Comparison of ENCODE assay signal across 12 cellular contexts in the genomic region with DNA sequence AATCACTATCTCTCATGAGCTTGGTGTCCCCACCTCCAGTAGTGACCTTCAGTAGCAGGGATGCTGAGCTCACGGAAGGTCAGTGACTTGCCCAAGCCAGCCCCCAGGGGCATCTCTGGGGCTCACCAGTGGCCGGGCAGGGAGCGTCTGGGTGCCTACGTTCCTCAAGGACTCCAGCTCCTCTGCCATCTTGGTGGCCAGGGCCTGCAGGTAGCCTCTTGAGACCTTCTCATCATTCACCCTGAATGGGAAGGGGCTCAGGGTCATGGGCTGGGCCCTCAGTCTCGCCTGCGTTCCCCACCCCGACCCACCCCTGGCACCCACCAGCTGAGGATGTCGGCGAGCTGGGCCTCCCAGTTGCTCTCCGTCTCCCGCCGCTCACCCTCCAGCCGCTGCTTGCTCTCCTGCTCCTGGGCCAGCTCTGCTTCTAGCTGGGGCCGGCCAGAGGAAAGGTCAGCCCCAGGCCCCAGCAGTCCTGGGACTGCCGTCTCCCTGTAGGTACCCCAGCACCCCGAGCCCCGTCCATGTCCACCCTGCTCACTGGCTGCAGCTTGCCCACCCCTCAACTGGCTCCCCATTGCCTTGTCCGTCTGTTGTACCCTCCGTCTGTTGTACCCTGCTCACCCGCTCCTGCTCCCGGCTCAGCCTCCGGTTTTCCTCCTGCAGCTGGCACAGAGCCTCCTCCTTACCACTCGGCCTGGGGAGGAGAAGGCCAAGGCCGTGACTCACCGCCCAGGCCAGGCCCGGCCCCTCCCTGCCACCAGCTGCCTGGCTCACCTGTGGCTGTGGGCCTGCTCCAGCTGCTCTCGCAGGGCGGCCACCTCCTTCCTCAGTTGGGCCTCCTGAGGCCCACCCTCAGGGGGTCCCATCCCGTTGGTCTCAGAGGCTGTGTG. TPM values are rescaled to one million over a fixed set of nuclear protein-coding genes. Genes with fewer than 3 reads are reported as not detected.
DNase-seq lines count a peak whose midpoint lies in the region; ATAC-seq, FAIRE-seq and TF ChIP-seq lines count a peak whose summit lies in the region.
"Had no signal": no experiment of that assay in that cellular context is flagged by ENCODE, and none has a peak within 500 bp of the region (broad histone marks: within the 10 kb centered on the region; RNA-seq: fewer than 3 reads in every experiment).

No MANE protein-coding gene starts in this region.

- no peaks in the 10 kb centered on the region for H3K9me1 ChIP-seq in keratinocyte (ENCODE audit: control insufficient read depth, extremely low read depth, insufficient read depth, low read length)

- H4K20me1 ChIP-seq in keratinocyte (ENCODE audit: control insufficient read depth, extremely low read depth, insufficient read depth, low read length), result no peaks in the 10 kb centered on the region

- DNase-seq in left cardiac atrium, result peak; percentile 50
- DNase-seq in left ventricle myocardium superior, result no peak
- peak; percentile 49 for DNase-seq in SW480 (ENCODE audit: low spot score)
- DNase-seq in keratinocyte (ENCODE audit: low read depth, low spot score), result no peak
- no peak for DNase-seq in stimulated activated effector memory CD8-positive, alpha-beta T cell treated with anti-CD3 and anti-CD28 coated beads, Interleukin-12 subunit alpha, Interleukin-12 subunit beta, amount 100 ng/mL, for 72 hours (ENCODE audit: low spot score in 2 of 2)
- no peak for DNase-seq in SKM-1 treated with dmso at 0.1 percent for 144 hours (lab: John Stamatoyannopoulos, UW; ENCODE audit: unreplicated experiment)
- no peak for DNase-seq in NCI-H2029 (lab: John Stamatoyannopoulos, UW)
- DNase-seq: naive B cell, NCI-H524, sigmoid colon had no signal

- H3K27me3 ChIP-seq in keratinocyte (ENCODE audit: control insufficient read depth, extremely low read depth, insufficient read depth, low read length), result no peaks in the 10 kb centered on the region
- H3K27me3 ChIP-seq: sigmoid colon, SJSA1 had no signal

- peaks cover 11% of the 10 kb centered on the region for H3K4me1 ChIP-seq in keratinocyte (ENCODE audit: control insufficient read depth, extremely low read depth, insufficient read depth, low read length)
- H3K4me1 ChIP-seq: sigmoid colon had no signal

- peaks cover 7% of the 10 kb centered on the region for H3K4me1 Mint-ChIP-seq in stimulated activated effector memory CD8-positive, alpha-beta T cell treated with anti-CD3 and anti-CD28 coated beads, Interleukin-12 subunit alpha, Interleukin-12 subunit beta, amount 100 ng/mL, for 72 hours

- ATAC-seq in left cardiac atrium (peak; percentile 21 to 83), left ventricle myocardium superior (no peak), GM18907 (IDR thresholded peaks at IDR 0.05; ENCODE audit: unreplicated experiment) (no peak)
- no peak for ATAC-seq in stimulated activated effector memory CD8-positive, alpha-beta T cell treated with anti-CD3 and anti-CD28 coated beads, Interleukin-12 subunit alpha, Interleukin-12 subunit beta, amount 100 ng/mL, for 72 hours

- no peak overlapping the region for H3K4me3 Mint-ChIP-seq in stimulated activated effector memory CD8-positive, alpha-beta T cell treated with anti-CD3 and anti-CD28 coated beads, Interleukin-12 subunit alpha, Interleukin-12 subunit beta, amount 100 ng/mL, for 72 hours
- H3K4me3 Mint-ChIP-seq: naive B cell had no signal

- intact Hi-C loops in left cardiac atrium (cut with DNase I), result no loop called here
- intact Hi-C loops in left ventricle myocardium superior (cut with micrococcal nuclease), result no loop called here

- H3K9me3 ChIP-seq in keratinocyte (ENCODE audit: control insufficient read depth, low read depth, low read length), result no peaks in the 10 kb centered on the region
- H3K9me3 ChIP-seq: sigmoid colon, SJSA1 had no signal

- H3K27ac Mint-ChIP-seq in stimulated activated effector memory CD8-positive, alpha-beta T cell treated with anti-CD3 and anti-CD28 coated beads, Interleukin-12 subunit alpha, Interleukin-12 subunit beta, amount 100 ng/mL, for 72 hours, result no peak overlapping the region
- H3K27ac Mint-ChIP-seq: naive B cell had no signal

- H3K79me2 ChIP-seq in keratinocyte (ENCODE audit: control insufficient read depth, insufficient read depth, low read length), result no peaks in the 10 kb centered on the region

- peak; percentile 94 for FAIRE-seq in keratinocyte (lab: Jason Lieb, UNC)

- H3K4me2 ChIP-seq in keratinocyte (ENCODE audit: control insufficient read depth, extremely low read depth, insufficient read depth, low read depth, low read length), result peak overlapping the region; percentile 34

- dilution Hi-C loops in keratinocyte (cut with MboI; ENCODE audit: extremely low pct_ligation_motif_present, low sequenced_read_pairs), result no loop called here

- peaks cover 19 to 49% of the 10 kb centered on the region in 2 experiments for H3K36me3 ChIP-seq in keratinocyte (ENCODE audit: control insufficient read depth in 2 of 2, extremely low read depth in 1 of 2, insufficient read depth in 2 of 2, low read length in 2 of 2)
- H3K36me3 ChIP-seq: sigmoid colon, SJSA1 had no signal

- H3K36me3 Mint-ChIP-seq in stimulated activated effector memory CD8-positive, alpha-beta T cell treated with anti-CD3 and anti-CD28 coated beads, Interleukin-12 subunit alpha, Interleukin-12 subunit beta, amount 100 ng/mL, for 72 hours, result no peaks in the 10 kb centered on the region

- H3K4me3 ChIP-seq in keratinocyte (ENCODE audit: control insufficient read depth in 2 of 3, extremely low read depth in 1 of 3, insufficient read depth in 2 of 3, low read depth in 1 of 3, low read length in 3 of 3), result no peak overlapping the region
- H3K4me3 ChIP-seq: sigmoid colon, SJSA1 had no signal

- H3K9me3 Mint-ChIP-seq in stimulated activated effector memory CD8-positive, alpha-beta T cell treated with anti-CD3 and anti-CD28 coated beads, Interleukin-12 subunit alpha, Interleukin-12 subunit beta, amount 100 ng/mL, for 72 hours, result no peaks in the 10 kb centered on the region
- H3K9me3 Mint-ChIP-seq: naive B cell had no signal

- H2AFZ ChIP-seq in keratinocyte (ENCODE audit: control insufficient read depth, low read length), result no peak overlapping the region

- H3K27ac ChIP-seq in keratinocyte (ENCODE audit: control insufficient read depth, insufficient read depth, low read length), result peak overlapping the region; percentile 57
- H3K27ac ChIP-seq: sigmoid colon, SJSA1 had no signal

- H3K9ac ChIP-seq in keratinocyte (ENCODE audit: control insufficient read depth, extremely low read depth, insufficient read depth, low read length), result peak overlapping the region; percentile 43

- no peak for TF ChIP-seq CTCF in keratinocyte (optimal IDR thresholded peaks at IDR 0.05 in 1 of 3, IDR thresholded peaks at IDR 0.05 in 1 of 3, conservative IDR thresholded peaks at IDR 0.05 in 1 of 3; ENCODE audit: extremely low read depth in 1 of 3, insufficient read depth in 2 of 3, low read length in 3 of 3)

RNA-seq across cellular contexts. Expression of a gene that starts 9.5 kb away (rescaled TPM):
- total RNA-seq in left cardiac atrium, result under 1 TPM; 0.55 to 0.65 TPM
- total RNA-seq in left ventricle myocardium superior, result 0.40 TPM
- polyA plus RNA-seq in keratinocyte, result 2.2 to 4.0 TPM (median 2.5 TPM) in 3 replicates
- polyA plus RNA-seq in keratinocyte (2011; ENCODE audit: low read depth), result 2.5 TPM
- 1.4 and 3.5 TPM in 2 replicates for polyA plus RNA-seq in keratinocyte (2011; cell fraction: cytosol; rRNA removed)
- polyA plus RNA-seq in keratinocyte (2011; cell fraction: nucleus; rRNA removed), result 9.9 and 12.9 TPM in 2 replicates
- 6.3 and 7.4 TPM in 2 replicates for polyA plus RNA-seq in keratinocyte (2012; ENCODE audit: low replicate concordance)
- 3.6 to 9.7 TPM (median 5.5 TPM) in 3 replicates for polyA minus RNA-seq in keratinocyte
- 4.6 TPM for polyA minus RNA-seq in keratinocyte (2011; cell fraction: cytosol; rRNA and poly(A)+ RNA removed)
- polyA minus RNA-seq in keratinocyte (2011; cell fraction: nucleus; rRNA and poly(A)+ RNA removed), result 11.5 and 16.9 TPM in 2 replicates

RNA-seq across cellular contexts. Expression of a gene that starts 24.6 kb away (rescaled TPM):
- total RNA-seq in left cardiac atrium (10 to 100 TPM in 1 of 2 donors, 1 to 10 TPM in 1; 9.0 to 12.3 TPM), left ventricle myocardium superior (9.1 TPM)
- polyA plus RNA-seq in keratinocyte, result 14.2 to 19.1 TPM (median 18.2 TPM) in 3 replicates
- 4.6 TPM for polyA plus RNA-seq in keratinocyte (2011; ENCODE audit: low read depth)
- 10.7 and 17.7 TPM in 2 replicates for polyA plus RNA-seq in keratinocyte (2011; cell fraction: cytosol; rRNA removed)
- 39.7 and 52.7 TPM in 2 replicates for polyA plus RNA-seq in keratinocyte (2011; cell fraction: nucleus; rRNA removed)
- 19.6 and 27.4 TPM in 2 replicates for polyA plus RNA-seq in keratinocyte (2012; ENCODE audit: low replicate concordance)
- 12.3 to 50.8 TPM (median 16.1 TPM) in 3 replicates for polyA minus RNA-seq in keratinocyte
- polyA minus RNA-seq in keratinocyte (2011; cell fraction: cytosol; rRNA and poly(A)+ RNA removed), result 35.9 TPM
- polyA minus RNA-seq in keratinocyte (2011; cell fraction: nucleus; rRNA and poly(A)+ RNA removed), result 25.9 and 29.3 TPM in 2 replicates

RNA-seq across cellular contexts. Expression of a gene that starts 32.0 kb away (rescaled TPM):
- total RNA-seq in left cardiac atrium (10 to 100 TPM in 1 of 2 donors, 1 to 10 TPM in 1; 10.0 to 10.4 TPM), left ventricle myocardium superior (8.6 TPM)
- polyA plus RNA-seq in keratinocyte, result 6.7 to 12.5 TPM (median 10.7 TPM) in 3 replicates
- 5.4 TPM for polyA plus RNA-seq in keratinocyte (2011; ENCODE audit: low read depth)
- polyA plus RNA-seq in keratinocyte (2011; cell fraction: cytosol; rRNA removed), result 6.6 and 14.4 TPM in 2 replicates
- polyA plus RNA-seq in keratinocyte (2011; cell fraction: nucleus; rRNA removed), result 13.5 and 16.6 TPM in 2 replicates
- polyA plus RNA-seq in keratinocyte (2012; ENCODE audit: low replicate concordance), result 4.8 and 10.3 TPM in 2 replicates
- 11.5 to 31.8 TPM (median 19.6 TPM) in 3 replicates for polyA minus RNA-seq in keratinocyte
- 19.4 TPM for polyA minus RNA-seq in keratinocyte (2011; cell fraction: cytosol; rRNA and poly(A)+ RNA removed)
- 3.7 and 10.6 TPM in 2 replicates for polyA minus RNA-seq in keratinocyte (2011; cell fraction: nucleus; rRNA and poly(A)+ RNA removed)

RNA-seq across cellular contexts. Expression of a gene that starts 43.5 kb away (rescaled TPM):
- total RNA-seq in left cardiac atrium (10 to 100 TPM; 36.6 to 43.1 TPM), left ventricle myocardium superior (52.5 TPM)
- 73.9 to 192 TPM (median 75.6 TPM) in 3 replicates for polyA plus RNA-seq in keratinocyte
- polyA plus RNA-seq in keratinocyte (2011; ENCODE audit: low read depth), result 89.7 TPM
- polyA plus RNA-seq in keratinocyte (2011; cell fraction: cytosol; rRNA removed), result 69.4 and 117 TPM in 2 replicates
- 139 and 148 TPM in 2 replicates for polyA plus RNA-seq in keratinocyte (2011; cell fraction: nucleus; rRNA removed)
- polyA plus RNA-seq in keratinocyte (2012; ENCODE audit: low replicate concordance), result 50.2 and 134 TPM in 2 replicates
- polyA minus RNA-seq in keratinocyte, result 107 to 412 TPM (median 144 TPM) in 3 replicates
- 120 TPM for polyA minus RNA-seq in keratinocyte (2011; cell fraction: cytosol; rRNA and poly(A)+ RNA removed)
- 91.0 and 135 TPM in 2 replicates for polyA minus RNA-seq in keratinocyte (2011; cell fraction: nucleus; rRNA and poly(A)+ RNA removed)

RNA-seq across cellular contexts. Expression of a gene that starts 56.6 kb away (rescaled TPM):
- total RNA-seq in left cardiac atrium (100 to 1,000 TPM; 154 to 208 TPM), left ventricle myocardium superior (191 TPM)
- polyA plus RNA-seq in keratinocyte, result 34.3 to 153 TPM (median 54.5 TPM) in 3 replicates
- 334 TPM for polyA plus RNA-seq in keratinocyte (2011; ENCODE audit: low read depth)
- 50.6 and 57.5 TPM in 2 replicates for polyA plus RNA-seq in keratinocyte (2011; cell fraction: cytosol; rRNA removed)
- 170 and 203 TPM in 2 replicates for polyA plus RNA-seq in keratinocyte (2011; cell fraction: nucleus; rRNA removed)
- 119 and 180 TPM in 2 replicates for polyA plus RNA-seq in keratinocyte (2012; ENCODE audit: low replicate concordance)
- polyA minus RNA-seq in keratinocyte, result 31.7 to 117 TPM (median 63.9 TPM) in 3 replicates
- polyA minus RNA-seq in keratinocyte (2011; cell fraction: cytosol; rRNA and poly(A)+ RNA removed), result 54.7 TPM
- 62.7 and 81.1 TPM in 2 replicates for polyA minus RNA-seq in keratinocyte (2011; cell fraction: nucleus; rRNA and poly(A)+ RNA removed)

Comparison
In these comparisons a context has a peak if more than half of its experiments do, and no peak if none do; other contexts are left out.
1. ATAC-seq: peak in left cardiac atrium (2 of 2); none in left ventricle myocardium superior (single experiment), GM18907 (single experiment) and stimulated activated effector memory CD8-positive, alpha-beta T cell treated with anti-CD3 and anti-CD28 coated beads, Interleukin-12 subunit alpha, Interleukin-12 subunit beta, amount 100 ng/mL, for 72 hours (single experiment).
2. DNase-seq: peak in left cardiac atrium (single experiment) and SW480 (single experiment); none in left ventricle myocardium superior (single experiment), keratinocyte (single experiment), stimulated activated effector memory CD8-positive, alpha-beta T cell treated with anti-CD3 and anti-CD28 coated beads, Interleukin-12 subunit alpha, Interleukin-12 subunit beta, amount 100 ng/mL, for 72 hours (0 of 2), SKM-1 treated with dmso at 0.1 percent for 144 hours (single experiment) and NCI-H2029 (single experiment).